In the genomic region with DNA sequence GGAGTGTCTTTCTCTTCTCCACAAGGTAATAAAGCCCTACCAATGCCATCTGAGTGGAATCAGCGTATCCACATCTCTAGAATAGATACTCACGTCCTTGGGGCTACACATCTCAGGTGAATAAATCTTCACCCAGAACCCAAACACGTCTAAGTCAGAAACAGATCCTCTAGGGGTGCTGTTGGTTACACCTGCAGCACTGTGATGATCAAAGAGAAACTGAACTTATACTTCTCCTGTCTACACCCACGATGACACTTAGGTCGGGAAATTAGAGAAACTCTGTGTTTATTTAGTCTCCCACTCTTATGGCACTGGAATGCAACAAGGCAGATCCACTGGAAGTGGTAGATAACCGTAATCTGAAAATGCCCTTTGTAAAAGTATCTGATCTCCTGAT, we compare ENCODE assay signal across 15 cellular contexts. TPM values are rescaled to one million over a fixed set of nuclear protein-coding genes. Genes with fewer than 3 reads are reported as not detected.
DNase-seq lines count a peak whose midpoint lies in the region; ATAC-seq, FAIRE-seq and TF ChIP-seq lines count a peak whose summit lies in the region.
"Had no signal": no experiment of that assay in that cellular context is flagged by ENCODE, and none has a peak within 500 bp of the region (broad histone marks: within the 10 kb centered on the region; RNA-seq: fewer than 3 reads in every experiment).

No MANE protein-coding gene starts in this region.

- FAIRE-seq in K562 (lab: Jason Lieb, UNC): no peak
- FAIRE-seq: A204.1, astrocyte had no signal

- TF ChIP-seq RAD21 in K562 (CRISPR knock-in tag; conservative IDR thresholded peaks at IDR 0.05 in 1 of 2, IDR thresholded peaks at IDR 0.05 in 1 of 2): no peak

- DNase-seq in NCI-H2171 treated with DMSO at 0.1 percent for 48 hours (lab: John Stamatoyannopoulos, UW) (peak; percentile 7), NCI-H2171 (lab: John Stamatoyannopoulos, UW) (no peak), K562 (ENCODE audit: extremely low read depth in 1 of 4, low spot score in 3 of 4) (peak in 1 of 4 experiments; percentile 3), retinal pigment epithelial cell (ENCODE audit: low read depth) (no peak), KBM-7 (no peak), NCI-H2196 treated with DMSO at 0.1 percent for 48 hours (lab: John Stamatoyannopoulos, UW; ENCODE audit: unreplicated experiment) (no peak), NCI-H187 (lab: John Stamatoyannopoulos, UW) (no peak)
- DNase-seq: activated CD8-positive, alpha-beta T cell treated with anti-CD3 and anti-CD28 coated beads, Interleukin-2, amount 10 ng/mL, durations not matched to agents 7 days and 5 days; activated effector memory CD4-positive, alpha-beta T cell treated with anti-CD3 and anti-CD28 coated beads, Interleukin-2, amount 50 U/mL, for 16 hours; NCI-H2029 had no signal

- no peak overlapping the region for H3K9ac ChIP-seq in K562 (ENCODE audit: insufficient read depth in 1 of 2, low read depth in 2 of 2, low read length in 2 of 2)

- H3K4me3 ChIP-seq in K562 (no peak overlapping the region), retinal pigment epithelial cell (ENCODE audit: low read length) (no peak overlapping the region)
- H3K4me3 ChIP-seq: suprapubic skin had no signal

- no peak overlapping the region for H3K4me2 ChIP-seq in K562 (ENCODE audit: insufficient read depth, low read length)

- ATAC-seq in K562: peak; percentile 54; the same call in 2 of the 3 replicates
- ATAC-seq: activated CD8-positive, alpha-beta T cell treated with anti-CD3 and anti-CD28 coated beads, Interleukin-2, amount 10 ng/mL, durations not matched to agents 7 days and 5 days had no signal

- POLR2A ChIA-PET in K562 (lab: Yijun Ruan, JAX): no interaction called here

- intact Hi-C loops in K562 (cut with micrococcal nuclease): no loop called here

- no peak for TF ChIP-seq POLR2A in K562 (conservative IDR thresholded peaks at IDR 0.05)

- no peaks in the 10 kb centered on the region for H3K79me2 ChIP-seq in K562 (ENCODE audit: control insufficient read depth, insufficient read depth, low read length)

- 0% methylated on average over 6 of the region's 6 CpGs for WGBS in K562 (ENCODE audit: insufficient coverage, low coverage, missing lambda C conversion rate)

- no peak overlapping the region for H2AFZ ChIP-seq in K562 (ENCODE audit: low read depth, low read length)

- no peaks in the 10 kb centered on the region for H3K9me3 ChIP-seq in K562 (replicated peaks; ENCODE audit: control insufficient read depth, insufficient read depth, low read depth, low read length)
- H3K9me3 ChIP-seq: suprapubic skin had no signal

- in situ Hi-C loops in K562 (cut with MboI) (no loop called here), KBM-7 (cut with MboI; ENCODE audit: low pct_unique_long_range_greater_than_20kb, low sequenced_read_pairs) (no loop called here)

- BruUV-seq in K562 (replicated peaks; lab: Mats Ljungman, UMichigan): no TSS peak

- H3K27me3 ChIP-seq in K562 (ENCODE audit: control insufficient read depth in 2 of 2, insufficient read depth in 2 of 2, low read length in 2 of 2): no peaks in the 10 kb centered on the region

- TF ChIP-seq EP300 in K562 (IDR thresholded peaks at IDR 0.05; ENCODE audit: low read length): no peak

- no peaks in the 10 kb centered on the region for H3K4me1 ChIP-seq in K562 (replicated peaks in 1 of 2; ENCODE audit: control insufficient read depth in 2 of 2, insufficient read depth in 2 of 2, low read length in 2 of 2)
- H3K4me1 ChIP-seq: suprapubic skin had no signal

- CTCF ChIA-PET in K562 (lab: Yijun Ruan, JAX; ENCODE audit: low intra/inter-chr PET ratio): no interaction called here

- no peaks in the 10 kb centered on the region for H3K36me3 ChIP-seq in K562 (ENCODE audit: control insufficient read depth, insufficient read depth, low read length)
- H3K36me3 ChIP-seq: suprapubic skin had no signal

- H3K9me1 ChIP-seq in K562 (ENCODE audit: control insufficient read depth, insufficient read depth, low read length): no peaks in the 10 kb centered on the region

- no peak overlapping the region for H3K27ac ChIP-seq in K562 (ENCODE audit: extremely low read depth, low read depth, low read length)
- H3K27ac ChIP-seq: suprapubic skin had no signal

- TF ChIP-seq CTCF in LNCAP (IDR thresholded peaks at IDR 0.05) (0 out of 2 replicates have a peak, but pooled peaks have one; percentile 18), K562 (IDR thresholded peaks at IDR 0.05 in 2 of 3, conservative IDR thresholded peaks at IDR 0.05 in 1 of 3; ENCODE audit: insufficient read depth in 2 of 3, low read depth in 1 of 3, low read length in 3 of 3) (no peak), retinal pigment epithelial cell (conservative IDR thresholded peaks at IDR 0.05; ENCODE audit: low read depth, low read length) (peak; percentile 3)

- no peaks in the 10 kb centered on the region; the same call in 1 of the 2 replicates for H4K20me1 ChIP-seq in K562 (replicated peaks; ENCODE audit: control insufficient read depth, insufficient read depth, low read length)

TF ChIP-seq in K562, 482 proteins besides CTCF, POLR2A, EP300 and RAD21:
- TF ChIP-seq ZNF75A (CRISPR knock-in tag; IDR thresholded peaks at IDR 0.05) (no peak), NCOA1 (IDR thresholded peaks at IDR 0.05; ENCODE audit: low read depth) (no peak)

RNA-seq across cellular contexts. Expression of a gene that starts 46.2 kb away (rescaled TPM):
- not detected in 2 replicates for total RNA-seq in K562 (2011; cell fraction: chromatin; rRNA removed; ENCODE audit: low replicate concordance)
- total RNA-seq in K562 (2011; cell fraction: nucleolus; rRNA removed): not detected in 2 replicates
- total RNA-seq in K562 (2011; cell fraction: nucleoplasm; rRNA removed): not detected in 2 replicates
- total RNA-seq in K562 (2014; rRNA removed): not detected in 2 replicates
- not detected in 2 replicates for total RNA-seq in K562 (2014; rRNA removed; fragmentation: Illumina TruSeq; extraction: Trizol)
- total RNA-seq in K562 (2015; rRNA removed; fragmentation: Illumina TruSeq; extraction: Trizol): not detected in 2 replicates
- total RNA-seq in K562 (2021): not detected in 2 replicates
- polyA plus RNA-seq in K562 (2011; rRNA removed): not detected in 2 replicates
- not detected in 2 replicates for polyA plus RNA-seq in K562 (2011; cell fraction: cytosol; rRNA removed)
- not detected in 2 replicates for polyA plus RNA-seq in K562 (2011; cell fraction: nucleus; rRNA removed)
- polyA plus RNA-seq in K562 (2012): not detected in 2 replicates
- not detected in 2 replicates for polyA plus RNA-seq in K562 (2014; fragmentation: Illumina TruSeq; extraction: Trizol)
- polyA plus RNA-seq in K562 (2014; fragmentation: Nextera tagmentation; extraction: Ambion mirVana): not detected
- polyA plus RNA-seq in K562 (2014; rRNA removed): not detected in 2 replicates
- polyA minus RNA-seq in K562 (2011; rRNA and poly(A)+ RNA removed): not detected in 2 replicates
- polyA minus RNA-seq in K562 (2011; cell fraction: cytosol; rRNA and poly(A)+ RNA removed): not detected in 2 replicates
- not detected in 2 replicates for polyA minus RNA-seq in K562 (2011; cell fraction: nucleus; rRNA and poly(A)+ RNA removed)
- total RNA-seq: activated CD8-positive, alpha-beta T cell treated with anti-CD3 and anti-CD28 coated beads, Interleukin-2, amount 10 ng/mL, durations not matched to agents 7 days and 5 days; astrocyte; osteoblast had no signal

Comparison
In these comparisons a context has a peak if more than half of its experiments do, and no peak if none do; other contexts are left out.
1. CTCF ChIP-seq: peak in LNCAP (single experiment) and retinal pigment epithelial cell (single experiment); none in K562 (0 of 3).